13 cellular contexts compared by ENCODE assay signal in genomic region chr6:21208114-21208795, GRCh38.
A peak's percentile ranks its signal among the peaks of the same experiment; 100 is the strongest.
DNase-seq lines count a peak whose midpoint lies in the region; ATAC-seq and TF ChIP-seq lines count a peak whose summit lies in the region.
"Had no signal": no experiment of that assay in that cellular context is flagged by ENCODE, and none has a peak within 500 bp of the region (broad histone marks: within the 10 kb centered on the region; RNA-seq: fewer than 3 reads in every experiment).

No MANE protein-coding gene starts in this region.

- no peak for TF ChIP-seq CTCF in endodermal cell (conservative IDR thresholded peaks at IDR 0.05)

- peaks cover 9% of the 10 kb centered on the region for H3K9me3 ChIP-seq in endodermal cell (ENCODE audit: control insufficient read depth, low read length)
- H3K9me3 ChIP-seq: adrenal gland had no signal

- ATAC-seq in HG02678 (IDR thresholded peaks at IDR 0.05; ENCODE audit: unreplicated experiment): peak; percentile 53
- ATAC-seq in HG02884 (IDR thresholded peaks at IDR 0.05; ENCODE audit: unreplicated experiment): no peak
- ATAC-seq: right cardiac atrium had no signal

- peaks cover 5% of the 10 kb centered on the region for H3K36me3 ChIP-seq in endodermal cell (ENCODE audit: control insufficient read depth, insufficient read depth, low read length)
- H3K36me3 ChIP-seq: adrenal gland had no signal

- peaks cover 18% of the 10 kb centered on the region for H3K36me3 Mint-ChIP-seq in endodermal cell (ENCODE audit: low read depth)

- H3K4me3 ChIP-seq in endodermal cell (ENCODE audit: low read length): no peak overlapping the region
- H3K4me3 ChIP-seq: adrenal gland had no signal

- no peaks in the 10 kb centered on the region for H3K27me3 Mint-ChIP-seq in endodermal cell (ENCODE audit: insufficient read depth)

- no peaks in the 10 kb centered on the region for H3K4me1 ChIP-seq in endodermal cell (ENCODE audit: control insufficient read depth, insufficient read depth, low read length)
- H3K4me1 ChIP-seq: adrenal gland had no signal

- H3K27me3 ChIP-seq in endodermal cell (ENCODE audit: control insufficient read depth, insufficient read depth, low read length, poor library complexity, severe bottlenecking): no peaks in the 10 kb centered on the region
- H3K27me3 ChIP-seq: adrenal gland had no signal

- peaks cover 3% of the 10 kb centered on the region for H3K4me1 Mint-ChIP-seq in endodermal cell

- no peak overlapping the region for H3K9ac ChIP-seq in endodermal cell (ENCODE audit: extremely low read depth, low read length, poor library complexity, severe bottlenecking)

- H3K4me3 Mint-ChIP-seq in endodermal cell: no peak overlapping the region
- H3K4me3 Mint-ChIP-seq: H9 had no signal

- no peak overlapping the region for H3K27ac ChIP-seq in endodermal cell (ENCODE audit: low read depth, low read length)
- H3K27ac ChIP-seq: adrenal gland, VCaP had no signal

- WGBS in endodermal cell (ENCODE audit: insufficient coverage in 1 of 2, insufficient read length in 1 of 2), 2 experiments: 94 to 100% methylated on average over 3 to 9 of the region's 9 CpGs

- DNase-seq in SIG-M5 treated with dmso at 0.1 percent for 504 hours (lab: John Stamatoyannopoulos, UW; ENCODE audit: unreplicated experiment) (peak; percentile 24), SIG-M5 (lab: John Stamatoyannopoulos, UW) (no peak), NOMO-1 treated with DMSO at 0.1 percent for 48 hours (lab: John Stamatoyannopoulos, UW; ENCODE audit: unreplicated experiment) (peak; percentile 25), endodermal cell (no peak), putamen (ENCODE audit: low spot score) (no peak)
- no peak for DNase-seq in stimulated activated CD8-positive, alpha-beta memory T cell treated with anti-CD3 and anti-CD28 coated beads, Interleukin-4, amount 100 ng/mL, for 48 hours
- DNase-seq: adrenal gland, H9, NCI-H524, right cardiac atrium had no signal

- peaks cover 11% of the 10 kb centered on the region for H3K9me3 Mint-ChIP-seq in endodermal cell

- no peak overlapping the region for H3K27ac Mint-ChIP-seq in endodermal cell
- H3K27ac Mint-ChIP-seq: H9 had no signal

Comparison
In these comparisons a context has a peak if more than half of its experiments do, and no peak if none do; other contexts are left out.
1. DNase-seq: peak in SIG-M5 treated with dmso at 0.1 percent for 504 hours (single experiment) and NOMO-1 treated with DMSO at 0.1 percent for 48 hours (single experiment); none in SIG-M5 (single experiment), endodermal cell (single experiment), putamen (single experiment) and stimulated activated CD8-positive, alpha-beta memory T cell treated with anti-CD3 and anti-CD28 coated beads, Interleukin-4, amount 100 ng/mL, for 48 hours (single experiment).